ENCODE assay signal across 24 cellular contexts in genomic region chr20:51926670-51927305, GRCh38.
DNase-seq lines count a peak whose midpoint lies in the region; ATAC-seq and TF ChIP-seq lines count a peak whose summit lies in the region.
"Had no signal": no experiment of that assay in that cellular context is flagged by ENCODE, and none has a peak within 500 bp of the region (broad histone marks: within the 10 kb centered on the region; RNA-seq: fewer than 3 reads in every experiment).

No MANE protein-coding gene starts in this region.

- no peaks in the 10 kb centered on the region for H3K27me3 ChIP-seq in breast epithelium
- H3K27me3 ChIP-seq: ascending aorta, hepatocyte, neutrophil, uterus had no signal

- POLR2A ChIA-PET in MCF 10A (lab: Yijun Ruan, JAX): no interaction called here
- POLR2A ChIA-PET in WTC11 (lab: Charles Lee): no interaction called here

- H3K4me3 Mint-ChIP-seq in MCF 10A (ENCODE audit: unreplicated experiment) (no peak overlapping the region), WTC11 (no peak overlapping the region)
- H3K4me3 Mint-ChIP-seq: activated naive CD4-positive, alpha-beta T cell treated with anti-CD3 and anti-CD28 coated beads, Interleukin-2, amount 10 ng/mL, durations not matched to agents 7 days and 5 days; HFFc6 had no signal

- intact Hi-C loops in MCF 10A (cut with micrococcal nuclease): no loop called here
- intact Hi-C loops in breast epithelium (cut with DNase I; ENCODE audit: low total_unique reads): no loop called here

- no peak overlapping the region for H3K27ac ChIP-seq in breast epithelium
- H3K27ac ChIP-seq: A549, ascending aorta, hepatocyte, neutrophil, uterus had no signal

- ATAC-seq in WTC11: no peak
- ATAC-seq in GM21619 (IDR thresholded peaks at IDR 0.05; ENCODE audit: unreplicated experiment): no peak
- ATAC-seq: A549 had no signal

- TF ChIP-seq CTCF in MCF 10A (IDR thresholded peaks at IDR 0.05; ENCODE audit: unreplicated experiment): no peak
- no peak for TF ChIP-seq CTCF in breast epithelium (IDR thresholded peaks at IDR 0.05)
- no peak for TF ChIP-seq CTCF in WTC11 (IDR thresholded peaks at IDR 0.05)
- no peak for TF ChIP-seq CTCF in GM10266 (IDR thresholded peaks at IDR 0.05; ENCODE audit: control insufficient read depth, insufficient read depth, low read depth, missing control alignments)

- CTCF ChIA-PET in MCF 10A (lab: Yijun Ruan, JAX): interaction anchor here (0.7 kb wide), 1 partner anchor 110 kb away, joined by 3 read pairs; no protein-coding TSS in a partner anchor
- CTCF ChIA-PET in WTC11 (lab: Charles Lee): interaction anchor here (0.5 kb wide), 1 partner anchor 20 kb away, joined by 3 read pairs; no protein-coding TSS in a partner anchor

- H3K4me1 ChIP-seq in breast epithelium: no peaks in the 10 kb centered on the region
- H3K4me1 ChIP-seq: ascending aorta, uterus had no signal

- H3K9me3 ChIP-seq in breast epithelium: no peaks in the 10 kb centered on the region
- H3K9me3 ChIP-seq: A549, ascending aorta, neutrophil, uterus had no signal

- H3K27ac Mint-ChIP-seq in MCF 10A (ENCODE audit: low read depth, unreplicated experiment) (no peak overlapping the region), WTC11 (peak overlapping the region; percentile 37; the same call in 1 of the 2 replicates)
- H3K27ac Mint-ChIP-seq: activated naive CD4-positive, alpha-beta T cell treated with anti-CD3 and anti-CD28 coated beads, Interleukin-2, amount 10 ng/mL, durations not matched to agents 7 days and 5 days; HFFc6 had no signal

- peaks cover 6% of the 10 kb centered on the region for H3K9me3 Mint-ChIP-seq in MCF 10A (ENCODE audit: unreplicated experiment)
- no peaks in the 10 kb centered on the region for H3K9me3 Mint-ChIP-seq in WTC11
- H3K9me3 Mint-ChIP-seq: activated naive CD4-positive, alpha-beta T cell treated with anti-CD3 and anti-CD28 coated beads, Interleukin-2, amount 10 ng/mL, durations not matched to agents 7 days and 5 days; HFFc6 had no signal

- TF ChIP-seq POLR2A in breast epithelium (IDR thresholded peaks at IDR 0.05): no peak

- no peak overlapping the region for H3K4me3 ChIP-seq in breast epithelium
- H3K4me3 ChIP-seq: A549, ascending aorta, hepatocyte, uterus had no signal

- no TSS peak for BruUV-seq in MCF 10A (replicated peaks; lab: Mats Ljungman, UMichigan)

- DNase-seq in MCF 10A (ENCODE audit: unreplicated experiment) (peak; percentile 41), breast epithelium (ENCODE audit: low spot score in 2 of 2) (no peak), WTC11 (ENCODE audit: low spot score) (no peak), glomerular endothelial cell (ENCODE audit: extremely low read depth, low read depth, low spot score) (peak; percentile 88), NCI-H1436 (lab: John Stamatoyannopoulos, UW) (no peak), GM10266 (ENCODE audit: extremely low spot score) (no peak), NCI-H2029 treated with DMSO at 0.1 percent for 48 hours (lab: John Stamatoyannopoulos, UW) (no peak)
- DNase-seq: activated CD4-positive, alpha-beta T cell treated with anti-CD3 and anti-CD28 coated beads for 1 hour; activated naive CD4-positive, alpha-beta T cell treated with anti-CD3 and anti-CD28 coated beads, Interleukin-2, amount 10 ng/mL, durations not matched to agents 7 days and 5 days; activated T-cell treated with anti-CD3 and anti-CD28 coated beads, Interleukin-2, amount 50 U/mL, for 48 hours; Calu3; EL; HFFc6; KG1; NCI-H1105 treated with DMSO at 0.1 percent for 48 hours; NCI-H524; stimulated activated CD4-positive, alpha-beta T cell treated with anti-CD3 and anti-CD28 coated beads, Interleukin-12 subunit alpha, Interleukin-12 subunit beta, amount 100 ng/mL, for 4 hours; stimulated activated CD8-positive, alpha-beta memory T cell treated with anti-CD3 and anti-CD28 coated beads, Interleukin-4, amount 100 ng/mL, for 48 hours; uterus had no signal

- H3K27me3 Mint-ChIP-seq in MCF 10A (ENCODE audit: insufficient read depth, unreplicated experiment): no peaks in the 10 kb centered on the region
- H3K27me3 Mint-ChIP-seq in WTC11 (ENCODE audit: low read depth): no peaks in the 10 kb centered on the region
- H3K27me3 Mint-ChIP-seq: activated naive CD4-positive, alpha-beta T cell treated with anti-CD3 and anti-CD28 coated beads, Interleukin-2, amount 10 ng/mL, durations not matched to agents 7 days and 5 days had no signal

- H3K4me1 Mint-ChIP-seq in MCF 10A (ENCODE audit: insufficient read depth, unreplicated experiment) (no peaks in the 10 kb centered on the region), WTC11 (peaks cover 14% of the 10 kb centered on the region)
- H3K4me1 Mint-ChIP-seq: activated naive CD4-positive, alpha-beta T cell treated with anti-CD3 and anti-CD28 coated beads, Interleukin-2, amount 10 ng/mL, durations not matched to agents 7 days and 5 days had no signal

- H3K36me3 ChIP-seq in breast epithelium: no peaks in the 10 kb centered on the region
- H3K36me3 ChIP-seq: ascending aorta, neutrophil, uterus had no signal

- H3K36me3 Mint-ChIP-seq in MCF 10A (ENCODE audit: insufficient read depth, unreplicated experiment): no peaks in the 10 kb centered on the region
- no peaks in the 10 kb centered on the region for H3K36me3 Mint-ChIP-seq in WTC11
- H3K36me3 Mint-ChIP-seq: activated naive CD4-positive, alpha-beta T cell treated with anti-CD3 and anti-CD28 coated beads, Interleukin-2, amount 10 ng/mL, durations not matched to agents 7 days and 5 days had no signal

TF ChIP-seq in WTC11, 78 proteins besides CTCF, POLR2A, EP300 and RAD21:
- TF ChIP-seq JAZF1 (CRISPR knock-in tag; IDR thresholded peaks at IDR 0.05) (no peak), ZNF532 (CRISPR knock-in tag; IDR thresholded peaks at IDR 0.05; ENCODE audit: borderline replicate concordance) (no peak), ZNF423 (CRISPR knock-in tag; IDR thresholded peaks at IDR 0.05) (no peak), FOXP4 (CRISPR knock-in tag; IDR thresholded peaks at IDR 0.05) (no peak), ZSCAN18 (CRISPR knock-in tag; IDR thresholded peaks at IDR 0.05) (no peak)

Comparison
In these comparisons a context has a peak if more than half of its experiments do, and no peak if none do; other contexts are left out.
1. DNase-seq: peak in MCF 10A (single experiment) and glomerular endothelial cell (single experiment); none in breast epithelium (0 of 2), WTC11 (single experiment), NCI-H1436 (single experiment), GM10266 (single experiment) and NCI-H2029 treated with DMSO at 0.1 percent for 48 hours (single experiment).